In genomic region chr5:95081500-95082355, GRCh38 we compare ENCODE assay signal across 8 cellular contexts.
DNase-seq lines count a peak whose midpoint lies in the region; ATAC-seq and TF ChIP-seq lines count a peak whose summit lies in the region.

No MANE protein-coding gene starts in this region.

- H3K27ac Mint-ChIP-seq in CD8-positive, alpha-beta memory T cell, result peak overlapping the region in 5 of 8 donors; percentile 2 to 83 (median 14)

- H3K4me1 Mint-ChIP-seq in CD8-positive, alpha-beta memory T cell, result peaks cover 14 to 25% (median 14%) of the 10 kb centered on the region in 3 donors

- TF ChIP-seq POLR2A in GM19099 (IDR thresholded peaks at IDR 0.05; ENCODE audit: extremely low read depth, insufficient read length, low read depth), result peak; percentile 92
- TF ChIP-seq POLR2A in right lobe of liver (IDR thresholded peaks at IDR 0.05), result peak; percentile 72

- no peaks in the 10 kb centered on the region for H3K27me3 Mint-ChIP-seq in CD8-positive, alpha-beta memory T cell

- H3K9me3 ChIP-seq in CD8-positive, alpha-beta memory T cell (ENCODE audit: low read length), result no peaks in the 10 kb centered on the region
- H3K9me3 ChIP-seq in right lobe of liver (no peaks in the 10 kb centered on the region), tibial artery (no peaks in the 10 kb centered on the region)

- intact Hi-C loops in right lobe of liver (cut with DNase I) (no loop called here), tibial artery (cut with DNase I; ENCODE audit: low total_unique reads) (no loop called here)

- no peaks in the 10 kb centered on the region for H3K27me3 ChIP-seq in CD8-positive, alpha-beta memory T cell (ENCODE audit: insufficient read depth, low read length, poor library complexity, severe bottlenecking)
- no peaks in the 10 kb centered on the region for H3K27me3 ChIP-seq in right lobe of liver
- no peaks in the 10 kb centered on the region for H3K27me3 ChIP-seq in tibial artery

- ATAC-seq in HG03139 (IDR thresholded peaks at IDR 0.05; ENCODE audit: unreplicated experiment), result peak; percentile 83
- peak; percentile 64 to 90 (median 80) for ATAC-seq in right lobe of liver

- H3K4me3 ChIP-seq in CD8-positive, alpha-beta memory T cell (ENCODE audit: low read length), result no peak overlapping the region
- H3K4me3 ChIP-seq in right lobe of liver, result peak overlapping the region in 1 of 3 donors; percentile 12
- peak overlapping the region; percentile 26 to 36 for H3K4me3 ChIP-seq in tibial artery

- H3K4me1 ChIP-seq in CD8-positive, alpha-beta memory T cell (ENCODE audit: insufficient read depth, low read length), result no peaks in the 10 kb centered on the region
- H3K4me1 ChIP-seq in right lobe of liver (no peaks in the 10 kb centered on the region), tibial artery (no peaks in the 10 kb centered on the region)

- TF ChIP-seq CTCF in right lobe of liver (IDR thresholded peaks at IDR 0.05) (no peak), tibial artery (IDR thresholded peaks at IDR 0.05) (no peak)

- H3K27ac ChIP-seq in CD8-positive, alpha-beta memory T cell (ENCODE audit: low read depth, low read length), result no peak overlapping the region
- H3K27ac ChIP-seq in right lobe of liver (peak overlapping the region in 2 of 3 donors; percentile 22 to 34), tibial artery (no peak overlapping the region)

- CTCF ChIA-PET in CD8-positive, alpha-beta memory T cell (lab: Charles Lee), result no interaction called here

- 13% methylated on average over 8 of the region's 8 CpGs for WGBS in right lobe of liver (ENCODE audit: insufficient coverage, low coverage, low lambda C conversion rate, missing lambda C conversion rate)

- peak overlapping the region; percentile 26 to 76 (median 56) for H3K4me3 Mint-ChIP-seq in CD8-positive, alpha-beta memory T cell

- H3K36me3 ChIP-seq in CD8-positive, alpha-beta memory T cell (ENCODE audit: insufficient read depth, low read length), result no peaks in the 10 kb centered on the region
- no peaks in the 10 kb centered on the region for H3K36me3 ChIP-seq in right lobe of liver
- no peaks in the 10 kb centered on the region for H3K36me3 ChIP-seq in tibial artery

- peak in 1 of 5 donors; percentile 6 for DNase-seq in CD8-positive, alpha-beta memory T cell
- DNase-seq in RPMI7951 (ENCODE audit: low read depth) (peak; percentile 81), cerebellar cortex (ENCODE audit: low spot score) (peak; percentile 69), right lobe of liver (peak in 2 of 3 donors; percentile 50 to 58), tibial artery (peak in 1 of 2 donors; percentile 49), NCI-H2029 treated with DMSO at 0.1 percent for 48 hours (lab: John Stamatoyannopoulos, UW) (no peak)

- no peaks in the 10 kb centered on the region for H3K36me3 Mint-ChIP-seq in CD8-positive, alpha-beta memory T cell

- H3K9me3 Mint-ChIP-seq in CD8-positive, alpha-beta memory T cell, result peaks cover 0 to 6% (median 0%) of the 10 kb centered on the region in 5 donors

- POLR2A ChIA-PET in CD8-positive, alpha-beta memory T cell (lab: Charles Lee), result no interaction called here

Comparison
In these comparisons a context has a peak if more than half of its experiments do, and no peak if none do; other contexts are left out.
1. H3K27ac ChIP-seq: peak in right lobe of liver (2 of 3); none in CD8-positive, alpha-beta memory T cell (single experiment) and tibial artery (0 of 2).